In the genomic region with DNA sequence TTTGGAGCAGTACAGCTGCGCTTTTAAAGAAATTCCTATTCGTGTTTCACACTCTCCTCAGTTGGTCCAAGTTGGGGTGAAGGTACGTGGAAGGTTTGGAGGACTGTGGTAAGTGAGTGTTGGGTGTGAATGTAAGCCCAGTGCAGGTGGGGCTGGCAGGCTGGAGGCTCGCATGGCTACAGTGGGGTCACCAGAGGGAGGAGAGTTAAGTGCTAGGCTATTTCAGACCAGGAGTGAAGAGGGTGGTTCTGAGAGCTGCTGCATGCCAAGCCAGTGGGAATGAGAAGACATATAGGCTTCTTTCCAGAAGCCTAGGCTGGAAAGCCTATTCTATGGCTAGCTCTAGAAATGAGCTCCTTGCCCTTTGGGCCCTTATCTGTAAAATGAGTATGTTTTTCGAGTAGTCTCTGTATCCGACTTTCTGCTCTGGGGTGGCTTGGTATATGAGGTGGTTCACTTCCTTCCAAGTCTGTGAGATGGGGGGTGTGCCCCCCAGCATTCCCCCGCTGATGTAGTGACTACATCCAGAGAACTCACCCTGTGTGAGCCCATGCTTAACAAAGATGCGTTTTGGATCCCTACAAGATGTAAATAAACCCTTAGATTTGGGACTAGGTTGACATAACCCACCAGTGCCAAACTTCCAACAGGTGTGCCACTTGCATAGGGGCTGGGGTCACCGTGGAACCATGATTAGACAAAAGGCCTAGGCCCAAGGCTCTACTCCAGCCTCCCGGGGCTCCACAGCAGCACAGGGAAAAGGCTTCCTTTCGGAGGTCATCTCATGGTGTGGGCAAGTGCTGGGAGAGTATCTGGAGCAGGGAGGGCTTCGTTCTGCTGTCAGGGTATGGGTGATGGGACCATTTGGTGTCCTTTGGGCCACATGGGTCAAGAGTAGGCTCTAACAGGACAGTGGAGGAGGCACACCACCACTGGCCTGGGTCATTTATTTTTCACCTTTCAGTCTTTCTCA, we compare ENCODE assay signal across 22 cellular contexts. TPM values are rescaled to one million over a fixed set of nuclear protein-coding genes. Genes with fewer than 3 reads are reported as not detected.
DNase-seq lines count a peak whose midpoint lies in the region; ATAC-seq and TF ChIP-seq lines count a peak whose summit lies in the region.
"Had no signal": no experiment of that assay in that cellular context is flagged by ENCODE, and none has a peak within 500 bp of the region (broad histone marks: within the 10 kb centered on the region; RNA-seq: fewer than 3 reads in every experiment).

No MANE protein-coding gene starts in this region.

- H3F3A ChIP-seq in PC-3 (ENCODE audit: low read length, unreplicated experiment), result no peaks in the 10 kb centered on the region

- H2AFZ ChIP-seq in PC-3 (ENCODE audit: low read length), result no peak overlapping the region

- no peaks in the 10 kb centered on the region for H3K27me3 ChIP-seq in CD8-positive, alpha-beta memory T cell (ENCODE audit: insufficient read depth, low read length, poor library complexity, severe bottlenecking)
- H3K27me3 ChIP-seq in PC-3 (ENCODE audit: low read length), result no peaks in the 10 kb centered on the region
- H3K27me3 ChIP-seq: right atrium auricular region, SJCRH30 had no signal

- no peak overlapping the region for H3K27ac ChIP-seq in CD8-positive, alpha-beta memory T cell (ENCODE audit: low read depth, low read length)
- no peak overlapping the region for H3K27ac ChIP-seq in PC-3 (ENCODE audit: low read length)
- H3K27ac ChIP-seq: HL-60, left ventricle myocardium inferior, right atrium auricular region, SJCRH30 had no signal

- ATAC-seq in PC-3 (no peak), HG02973 (IDR thresholded peaks at IDR 0.05; ENCODE audit: unreplicated experiment) (no peak), left lobe of liver (no peak)
- no peak for ATAC-seq in activated naive CD8-positive, alpha-beta T cell treated with anti-CD3 and anti-CD28 coated beads, Interleukin-2, amount 10 ng/mL, durations not matched to agents 7 days and 5 days (ENCODE audit: low read depth)
- ATAC-seq in natural killer cell treated with Interleukin-12 subunit alpha and Interleukin-12 subunit beta and Interleukin-15 and Interleukin-18, amount 100 ng/mL, for 72 hours, result no peak

- H3K9me3 Mint-ChIP-seq in CD8-positive, alpha-beta memory T cell, result peaks cover 0 to 2% (median 0%) of the 10 kb centered on the region in 5 donors
- H3K9me3 Mint-ChIP-seq in activated naive CD8-positive, alpha-beta T cell treated with anti-CD3 and anti-CD28 coated beads, Interleukin-2, amount 10 ng/mL, durations not matched to agents 7 days and 5 days, result no peaks in the 10 kb centered on the region
- H3K9me3 Mint-ChIP-seq in natural killer cell treated with Interleukin-12 subunit alpha and Interleukin-12 subunit beta and Interleukin-15 and Interleukin-18, amount 100 ng/mL, for 72 hours, result no peaks in the 10 kb centered on the region

- H3K36me3 ChIP-seq in CD8-positive, alpha-beta memory T cell (ENCODE audit: insufficient read depth, low read length), result peaks cover 59% of the 10 kb centered on the region
- no peaks in the 10 kb centered on the region for H3K36me3 ChIP-seq in PC-3 (ENCODE audit: low read depth, low read length)
- H3K36me3 ChIP-seq: left ventricle myocardium inferior, right atrium auricular region, SJCRH30 had no signal

- BruUV-seq in PC-3 (replicated peaks; lab: Mats Ljungman, UMichigan), result TSS peak; percentile 49

- H3K27me3 Mint-ChIP-seq in CD8-positive, alpha-beta memory T cell, result no peaks in the 10 kb centered on the region
- H3K27me3 Mint-ChIP-seq in activated naive CD8-positive, alpha-beta T cell treated with anti-CD3 and anti-CD28 coated beads, Interleukin-2, amount 10 ng/mL, durations not matched to agents 7 days and 5 days, result no peaks in the 10 kb centered on the region
- peaks cover 0 to 6% of the 10 kb centered on the region in 2 donors for H3K27me3 Mint-ChIP-seq in natural killer cell treated with Interleukin-12 subunit alpha and Interleukin-12 subunit beta and Interleukin-15 and Interleukin-18, amount 100 ng/mL, for 72 hours

- H3K4me3 Mint-ChIP-seq in CD8-positive, alpha-beta memory T cell, result peak overlapping the region; percentile 91 to 99 (median 96)
- H3K4me3 Mint-ChIP-seq in activated naive CD8-positive, alpha-beta T cell treated with anti-CD3 and anti-CD28 coated beads, Interleukin-2, amount 10 ng/mL, durations not matched to agents 7 days and 5 days, result peak overlapping the region; percentile 77
- H3K4me3 Mint-ChIP-seq in natural killer cell treated with Interleukin-12 subunit alpha and Interleukin-12 subunit beta and Interleukin-15 and Interleukin-18, amount 100 ng/mL, for 72 hours, result peak overlapping the region; percentile 40

- peak overlapping the region; percentile 95 for H3K4me3 ChIP-seq in CD8-positive, alpha-beta memory T cell (ENCODE audit: low read length)
- H3K4me3 ChIP-seq in PC-3 (ENCODE audit: low read length), result no peak overlapping the region
- H3K4me3 ChIP-seq: left ventricle myocardium inferior, right atrium auricular region, SJCRH30, tibial nerve had no signal

- intact Hi-C loops in PC-3 (cut with micrococcal nuclease), result no loop called here

- no peak overlapping the region for H3K9ac ChIP-seq in PC-3 (ENCODE audit: low read length)

- CTCF ChIA-PET in CD8-positive, alpha-beta memory T cell (lab: Charles Lee), result interaction anchor here (9.8 kb wide), 1 partner anchor 75 kb away, joined by 131 read pairs; no protein-coding TSS in a partner anchor
- CTCF ChIA-PET in PC-3 (lab: Charles Lee), result no interaction called here

- H3K4me1 Mint-ChIP-seq in CD8-positive, alpha-beta memory T cell, result peaks cover 62 to 77% (median 72%) of the 10 kb centered on the region in 3 donors
- peaks cover 60% of the 10 kb centered on the region for H3K4me1 Mint-ChIP-seq in activated naive CD8-positive, alpha-beta T cell treated with anti-CD3 and anti-CD28 coated beads, Interleukin-2, amount 10 ng/mL, durations not matched to agents 7 days and 5 days
- H3K4me1 Mint-ChIP-seq in natural killer cell treated with Interleukin-12 subunit alpha and Interleukin-12 subunit beta and Interleukin-15 and Interleukin-18, amount 100 ng/mL, for 72 hours (ENCODE audit: low read depth in 2 of 2), result peaks cover 17 to 41% of the 10 kb centered on the region in 2 donors

- H3K79me2 ChIP-seq in PC-3 (ENCODE audit: low read length), result no peaks in the 10 kb centered on the region

- no peaks in the 10 kb centered on the region for H4K20me1 ChIP-seq in PC-3 (ENCODE audit: low read length)

- peak in 1 of 5 donors; percentile 54 for DNase-seq in CD8-positive, alpha-beta memory T cell
- DNase-seq in PC-3, result no peak
- no peak for DNase-seq in activated naive CD8-positive, alpha-beta T cell treated with anti-CD3 and anti-CD28 coated beads, Interleukin-2, amount 10 ng/mL, durations not matched to agents 7 days and 5 days
- DNase-seq in natural killer cell treated with Interleukin-12 subunit alpha and Interleukin-12 subunit beta and Interleukin-15 and Interleukin-18, amount 100 ng/mL, for 72 hours (ENCODE audit: low spot score), result no peak
- DNase-seq in left lobe of liver (ENCODE audit: low spot score), result no peak
- no peak for DNase-seq in GOT3 (lab: John Stamatoyannopoulos, UW)
- DNase-seq in NCI-H2196 (lab: John Stamatoyannopoulos, UW; ENCODE audit: unreplicated experiment), result no peak
- DNase-seq: activated CD8-positive, alpha-beta memory T cell treated with anti-CD3 and anti-CD28 coated beads for 24 hours; activated gamma-delta T cell treated with Interleukin-2 at 50 U/mL for 16 hours; caudate nucleus; DMS79; effector CD8-positive, alpha-beta T cell; Kasumi-1; left ventricle myocardium inferior; NCI-H1417; NCI-H345; SJCRH30; stimulated activated CD4-positive, alpha-beta T cell treated with anti-CD3 and anti-CD28 coated beads, Interleukin-1b, Interleukin-23, amount 100 ng/mL, for 48 hours had no signal

- H3K9me3 ChIP-seq in CD8-positive, alpha-beta memory T cell (ENCODE audit: low read length), result no peaks in the 10 kb centered on the region
- no peaks in the 10 kb centered on the region for H3K9me3 ChIP-seq in PC-3 (ENCODE audit: low read length)
- H3K9me3 ChIP-seq: left ventricle myocardium inferior, right atrium auricular region, SJCRH30, tibial nerve had no signal

- peaks cover 54% of the 10 kb centered on the region for H3K4me1 ChIP-seq in CD8-positive, alpha-beta memory T cell (ENCODE audit: insufficient read depth, low read length)
- H3K4me1 ChIP-seq in PC-3 (ENCODE audit: insufficient read depth, low read length), result peaks cover 2% of the 10 kb centered on the region; the same call in 1 of the 2 replicates

- no peak for TF ChIP-seq CTCF in PC-3 (conservative IDR thresholded peaks at IDR 0.05; ENCODE audit: low read depth, low read length)

- H3K36me3 Mint-ChIP-seq in CD8-positive, alpha-beta memory T cell, result peaks cover 36 to 73% (median 41%) of the 10 kb centered on the region in 3 donors
- H3K36me3 Mint-ChIP-seq in activated naive CD8-positive, alpha-beta T cell treated with anti-CD3 and anti-CD28 coated beads, Interleukin-2, amount 10 ng/mL, durations not matched to agents 7 days and 5 days, result peaks cover 31% of the 10 kb centered on the region
- H3K36me3 Mint-ChIP-seq in natural killer cell treated with Interleukin-12 subunit alpha and Interleukin-12 subunit beta and Interleukin-15 and Interleukin-18, amount 100 ng/mL, for 72 hours, result no peaks in the 10 kb centered on the region

- H3K9me2 ChIP-seq in PC-3 (replicated peaks; ENCODE audit: low read length), result no peaks in the 10 kb centered on the region

- no peak overlapping the region for H3K4me2 ChIP-seq in PC-3 (ENCODE audit: low read length)

- POLR2A ChIA-PET in CD8-positive, alpha-beta memory T cell (lab: Charles Lee), result interaction anchor here (0.5 to 15.6 kb wide), 11 partner anchors 11 to 65 kb away, joined by 3 to 272 read pairs (median 4); no protein-coding TSS in a partner anchor
- POLR2A ChIA-PET in PC-3 (lab: Charles Lee; ENCODE audit: unreplicated experiment), result no interaction called here
- POLR2A ChIA-PET in activated naive CD8-positive, alpha-beta T cell treated with anti-CD3 and anti-CD28 coated beads, Interleukin-2, amount 10 ng/mL, durations not matched to agents 7 days and 5 days (lab: Charles Lee), result interaction anchor here (0.8 to 10.5 kb wide), 6 partner anchors 9 to 37 kb away, joined by 3 to 174 read pairs (median 6); no protein-coding TSS in a partner anchor

- peak overlapping the region; percentile 69 to 99 (median 96) for H3K27ac Mint-ChIP-seq in CD8-positive, alpha-beta memory T cell
- peak overlapping the region; percentile 93 for H3K27ac Mint-ChIP-seq in activated naive CD8-positive, alpha-beta T cell treated with anti-CD3 and anti-CD28 coated beads, Interleukin-2, amount 10 ng/mL, durations not matched to agents 7 days and 5 days
- H3K27ac Mint-ChIP-seq in natural killer cell treated with Interleukin-12 subunit alpha and Interleukin-12 subunit beta and Interleukin-15 and Interleukin-18, amount 100 ng/mL, for 72 hours, result no peak overlapping the region

RNA-seq across cellular contexts. Expression of gene TCF7, which starts 2.6 kb away (rescaled TPM):
- 10 to 100 TPM; 85.2 to 89.7 TPM for total RNA-seq in CD8-positive, alpha-beta memory T cell
- 344 TPM for polyA plus RNA-seq in CD8-positive, alpha-beta memory T cell
- total RNA-seq in PC-3 (2014; rRNA removed), result 3.9 and 7.0 TPM in 2 replicates
- total RNA-seq in activated naive CD8-positive, alpha-beta T cell treated with anti-CD3 and anti-CD28 coated beads, Interleukin-2, amount 10 ng/mL, durations not matched to agents 7 days and 5 days, result 100 to 1,000 TPM; 283 to 315 TPM
- total RNA-seq in natural killer cell treated with Interleukin-12 subunit alpha and Interleukin-12 subunit beta and Interleukin-15 and Interleukin-18, amount 100 ng/mL, for 72 hours, result 1 to 10 TPM; 2.6 to 6.1 TPM
- total RNA-seq in left lobe of liver, result 3.1 TPM

RNA-seq across cellular contexts. Expression of gene SKP1, which starts 59.7 kb away (rescaled TPM):
- 100 to 1,000 TPM; 264 to 280 TPM for total RNA-seq in CD8-positive, alpha-beta memory T cell
- polyA plus RNA-seq in CD8-positive, alpha-beta memory T cell, result 1,187 TPM
- total RNA-seq in PC-3 (2014; rRNA removed) (197 and 220 TPM in 2 replicates), left lobe of liver (117 TPM)
- total RNA-seq in activated naive CD8-positive, alpha-beta T cell treated with anti-CD3 and anti-CD28 coated beads, Interleukin-2, amount 10 ng/mL, durations not matched to agents 7 days and 5 days, result 100 to 1,000 TPM; 193 to 206 TPM
- 100 to 1,000 TPM; 162 to 210 TPM for total RNA-seq in natural killer cell treated with Interleukin-12 subunit alpha and Interleukin-12 subunit beta and Interleukin-15 and Interleukin-18, amount 100 ng/mL, for 72 hours

Comparison
In these comparisons a context has a peak if more than half of its experiments do, and no peak if none do; other contexts are left out.
1. H3K27ac Mint-ChIP-seq: peak in CD8-positive, alpha-beta memory T cell (8 of 8) and activated naive CD8-positive, alpha-beta T cell treated with anti-CD3 and anti-CD28 coated beads, Interleukin-2, amount 10 ng/mL, durations not matched to agents 7 days and 5 days (single experiment); none in natural killer cell treated with Interleukin-12 subunit alpha and Interleukin-12 subunit beta and Interleukin-15 and Interleukin-18, amount 100 ng/mL, for 72 hours (0 of 2).
2. H3K4me3 Mint-ChIP-seq: peak in every context shown above with its lines; median percentile 96 in CD8-positive, alpha-beta memory T cell; 77 in activated naive CD8-positive, alpha-beta T cell treated with anti-CD3 and anti-CD28 coated beads, Interleukin-2, amount 10 ng/mL, durations not matched to agents 7 days and 5 days; 40 in natural killer cell treated with Interleukin-12 subunit alpha and Interleukin-12 subunit beta and Interleukin-15 and Interleukin-18, amount 100 ng/mL, for 72 hours.
3. RNA of gene TCF7, which starts 2.6 kb away (total RNA-seq): 283 to 315 TPM in activated naive CD8-positive, alpha-beta T cell treated with anti-CD3 and anti-CD28 coated beads, Interleukin-2, amount 10 ng/mL, durations not matched to agents 7 days and 5 days and 85.2 to 89.7 TPM in CD8-positive, alpha-beta memory T cell; 2.6 to 6.1 TPM in natural killer cell treated with Interleukin-12 subunit alpha and Interleukin-12 subunit beta and Interleukin-15 and Interleukin-18, amount 100 ng/mL, for 72 hours, 3.9 to 7.0 TPM in PC-3 and 3.1 TPM in left lobe of liver (single experiment); every median in the first group is over 10 times any median in the second.